In genomic region chr4:101761405-101761804, GRCh38 we compare ENCODE assay signal across 14 cellular contexts. TPM values are rescaled to one million over a fixed set of nuclear protein-coding genes. Genes with fewer than 3 reads are reported as not detected.
DNase-seq lines count a peak whose midpoint lies in the region; ATAC-seq and TF ChIP-seq lines count a peak whose summit lies in the region.
"Had no signal": no experiment of that assay in that cellular context is flagged by ENCODE, and none has a peak within 500 bp of the region (broad histone marks: within the 10 kb centered on the region; RNA-seq: fewer than 3 reads in every experiment).

No MANE protein-coding gene starts in this region.

- H4K20me1 ChIP-seq in BLaER1 treated with 17β-estradiol and CSF1 and Interleukin-3, amounts not matched to agents 10 nM and 100 nM = no peaks in the 10 kb centered on the region
- no peaks in the 10 kb centered on the region for H4K20me1 ChIP-seq in PC-9 (ENCODE audit: insufficient read depth)

- DNase-seq in PC-9 (no peak), mesenchymal stem cell (no peak), retina (no peak), RKO (ENCODE audit: low spot score) (no peak), T-helper 2 cell (no peak)
- DNase-seq: NCI-H1436 treated with DMSO at 0.1 percent for 48 hours, NCI-H2081, NCI-H226, NCI-H526 treated with DMSO at 0.1 percent for 48 hours, SK-N-SH had no signal

- peaks cover 14% of the 10 kb centered on the region for H3K9me3 Mint-ChIP-seq in stimulated activated memory B cell treated with anti-CD40 and anti-IgM and Interleukin-4, amounts not matched to agents 10 μg/mL and 1 μg/mL and 100 μg/mL, for 72 hours

- H2AFZ ChIP-seq in PC-9 = no peak overlapping the region
- no peak overlapping the region for H2AFZ ChIP-seq in mesenchymal stem cell (ENCODE audit: low read depth, low read length)

- no peak for TF ChIP-seq CTCF in PC-9 (conservative IDR thresholded peaks at IDR 0.05)

- H3K4me3 ChIP-seq in BLaER1 treated with 17β-estradiol and CSF1 and Interleukin-3, amounts not matched to agents 10 nM and 100 nM = 0 out of 20 replicates have a peak overlapping the region, but pooled peaks of 1 of the 10 experiments have one; percentile 3
- H3K4me3 ChIP-seq in PC-9 (no peak overlapping the region), mesenchymal stem cell (ENCODE audit: insufficient read depth in 1 of 2, low read depth in 1 of 2, low read length in 2 of 2) (peak overlapping the region in 1 of 2 experiments; percentile 56)

- no peak overlapping the region for H2AK5ac ChIP-seq in mesenchymal stem cell (ENCODE audit: low read length, severe bottlenecking)

- CTCF ChIA-PET in PC-9 (lab: Charles Lee) = no interaction called here

- H2BK12ac ChIP-seq in mesenchymal stem cell (ENCODE audit: low read length in 2 of 2) = peak overlapping the region in 1 of 2 experiments; percentile 31

- no peak overlapping the region for H3K23ac ChIP-seq in mesenchymal stem cell (ENCODE audit: low read length in 2 of 2)

- no peak overlapping the region for H3K4me3 Mint-ChIP-seq in stimulated activated memory B cell treated with anti-CD40 and anti-IgM and Interleukin-4, amounts not matched to agents 10 μg/mL and 1 μg/mL and 100 μg/mL, for 72 hours

- H4K91ac ChIP-seq in mesenchymal stem cell (ENCODE audit: low read length) = no peak overlapping the region

- H3K36me3 ChIP-seq in BLaER1 treated with 17β-estradiol and CSF1 and Interleukin-3, amounts not matched to agents 10 nM and 100 nM = no peaks in the 10 kb centered on the region
- H3K36me3 ChIP-seq in PC-9 (ENCODE audit: low read depth) = no peaks in the 10 kb centered on the region
- no peaks in the 10 kb centered on the region for H3K36me3 ChIP-seq in mesenchymal stem cell (ENCODE audit: control insufficient read depth in 1 of 2, insufficient read depth in 2 of 2, low read depth in 1 of 2, low read length in 2 of 2)

- POLR2A ChIA-PET in PC-9 (lab: Charles Lee; ENCODE audit: unreplicated experiment) = no interaction called here

- no peaks in the 10 kb centered on the region for H3K79me2 ChIP-seq in PC-9 (ENCODE audit: low read depth)

- H3F3A ChIP-seq in PC-9 (ENCODE audit: insufficient read depth, low read depth) = no peaks in the 10 kb centered on the region

- H3K27ac ChIP-seq in BLaER1 treated with 17β-estradiol and CSF1 and Interleukin-3, amounts not matched to agents 10 nM and 100 nM = 0 out of 22 replicates have a peak overlapping the region, but pooled peaks of 1 of the 11 experiments have one; percentile 6
- H3K27ac ChIP-seq in PC-9 = no peak overlapping the region
- no peak overlapping the region for H3K27ac ChIP-seq in mesenchymal stem cell (ENCODE audit: low read length, poor library complexity, severe bottlenecking)

- no peaks in the 10 kb centered on the region for H3K79me1 ChIP-seq in mesenchymal stem cell (replicated peaks; ENCODE audit: low read length, poor library complexity, severe bottlenecking)

- no peak overlapping the region for H2BK120ac ChIP-seq in mesenchymal stem cell (ENCODE audit: low read depth, low read length)

- H4K8ac ChIP-seq in mesenchymal stem cell (ENCODE audit: low read length) = peak overlapping the region; percentile 7

- H3K27me3 Mint-ChIP-seq in stimulated activated memory B cell treated with anti-CD40 and anti-IgM and Interleukin-4, amounts not matched to agents 10 μg/mL and 1 μg/mL and 100 μg/mL, for 72 hours = no peaks in the 10 kb centered on the region

- H3K27ac Mint-ChIP-seq in stimulated activated memory B cell treated with anti-CD40 and anti-IgM and Interleukin-4, amounts not matched to agents 10 μg/mL and 1 μg/mL and 100 μg/mL, for 72 hours = peak overlapping the region; percentile 51

- H3K27me3 ChIP-seq in BLaER1 treated with 17β-estradiol and CSF1 and Interleukin-3, amounts not matched to agents 10 nM and 100 nM = no peaks in the 10 kb centered on the region
- H3K27me3 ChIP-seq in PC-9 (ENCODE audit: insufficient read depth, low read depth) (no peaks in the 10 kb centered on the region), mesenchymal stem cell (ENCODE audit: control insufficient read depth in 1 of 2, insufficient read depth in 1 of 2, low read length in 2 of 2) (no peaks in the 10 kb centered on the region)

- H3K4me1 Mint-ChIP-seq in stimulated activated memory B cell treated with anti-CD40 and anti-IgM and Interleukin-4, amounts not matched to agents 10 μg/mL and 1 μg/mL and 100 μg/mL, for 72 hours = peaks cover 17% of the 10 kb centered on the region

- H3K9me3 ChIP-seq in BLaER1 treated with 17β-estradiol and CSF1 and Interleukin-3, amounts not matched to agents 10 nM and 100 nM (replicated peaks in 1 of 11) = peaks cover 0 to 18% (median 2%) of the 10 kb centered on the region in 11 experiments; a peak in 10 of 22 replicates
- H3K9me3 ChIP-seq in PC-9 (ENCODE audit: insufficient read depth, low read depth) (no peaks in the 10 kb centered on the region), mesenchymal stem cell (ENCODE audit: control insufficient read depth, low read length) (no peaks in the 10 kb centered on the region)
- H3K9me3 ChIP-seq: SK-N-SH had no signal

- no peak overlapping the region for H2BK5ac ChIP-seq in mesenchymal stem cell (ENCODE audit: low read depth, low read length, poor library complexity, severe bottlenecking)

- H2BK15ac ChIP-seq in mesenchymal stem cell (ENCODE audit: low read depth, poor library complexity, severe bottlenecking) = no peak overlapping the region

- peaks cover 8 to 15% (median 11%) of the 10 kb centered on the region in 10 experiments for H3K4me1 ChIP-seq in BLaER1 treated with 17β-estradiol and CSF1 and Interleukin-3, amounts not matched to agents 10 nM and 100 nM
- H3K4me1 ChIP-seq in PC-9 (replicated peaks; ENCODE audit: insufficient read depth) (no peaks in the 10 kb centered on the region; the same call in 1 of the 2 replicates), mesenchymal stem cell (ENCODE audit: control insufficient read depth, insufficient read depth, low read depth, low read length) (no peaks in the 10 kb centered on the region)

- peak overlapping the region in 1 of 2 experiments; percentile 65 for H3K18ac ChIP-seq in mesenchymal stem cell (ENCODE audit: low read depth in 1 of 2, low read length in 2 of 2)

- no peaks in the 10 kb centered on the region for H3K9me2 ChIP-seq in PC-9 (ENCODE audit: insufficient read depth)
- H3K9me2 ChIP-seq: SK-N-SH had no signal

- BruUV-seq in PC-9 (replicated peaks; lab: Mats Ljungman, UMichigan) = no TSS peak

- H3K9ac ChIP-seq in BLaER1 treated with 17β-estradiol and CSF1 and Interleukin-3, amounts not matched to agents 10 nM and 100 nM = peak overlapping the region in 1 of 11 experiments; percentile 22; a peak in 1 of 22 replicates
- peak overlapping the region; percentile 64 for H3K9ac ChIP-seq in mesenchymal stem cell (ENCODE audit: low read length)
- H3K9ac ChIP-seq: SK-N-SH had no signal

- intact Hi-C loops in PC-9 (cut with micrococcal nuclease; ENCODE audit: unreplicated experiment) = no loop called here

- no peak overlapping the region for H3K4ac ChIP-seq in mesenchymal stem cell (ENCODE audit: low read depth in 1 of 2, low read length in 2 of 2)

- 53% methylated on average over 1 of the region's 1 CpG for WGBS in mesenchymal stem cell

- H3K14ac ChIP-seq in mesenchymal stem cell (ENCODE audit: low read length in 2 of 2) = no peak overlapping the region

- no peak for ATAC-seq in stimulated activated memory B cell treated with anti-CD40 and anti-IgM and Interleukin-4, amounts not matched to agents 10 μg/mL and 1 μg/mL and 100 μg/mL, for 72 hours
- ATAC-seq: Panc1 had no signal

- no peaks in the 10 kb centered on the region for H3K36me3 Mint-ChIP-seq in stimulated activated memory B cell treated with anti-CD40 and anti-IgM and Interleukin-4, amounts not matched to agents 10 μg/mL and 1 μg/mL and 100 μg/mL, for 72 hours

- H3K4me2 ChIP-seq in BLaER1 treated with 17β-estradiol and CSF1 and Interleukin-3, amounts not matched to agents 10 nM and 100 nM = peak overlapping the region; percentile 16 to 81 (median 72)
- H3K4me2 ChIP-seq in PC-9 (0 out of 2 replicates have a peak overlapping the region, but pooled peaks have one; percentile 0), mesenchymal stem cell (ENCODE audit: low read length, poor library complexity, severe bottlenecking) (no peak overlapping the region)
- H3K4me2 ChIP-seq: SK-N-SH had no signal

RNA-seq across cellular contexts. Expression of gene BANK1, which starts 29.1 kb away (rescaled TPM):
- 2.2 and 2.7 TPM in 2 replicates for total RNA-seq in PC-9 (2021)
- 3.2 TPM for polyA plus RNA-seq in mesenchymal stem cell (2013, experiment 1 of 2)
- polyA plus RNA-seq in mesenchymal stem cell (2013, experiment 2 of 2) = 2.6 TPM
- total RNA-seq: HT1080 had no signal
- polyA plus RNA-seq: SK-N-SH had no signal
